24 cellular contexts compared by ENCODE assay signal in the genomic region with DNA sequence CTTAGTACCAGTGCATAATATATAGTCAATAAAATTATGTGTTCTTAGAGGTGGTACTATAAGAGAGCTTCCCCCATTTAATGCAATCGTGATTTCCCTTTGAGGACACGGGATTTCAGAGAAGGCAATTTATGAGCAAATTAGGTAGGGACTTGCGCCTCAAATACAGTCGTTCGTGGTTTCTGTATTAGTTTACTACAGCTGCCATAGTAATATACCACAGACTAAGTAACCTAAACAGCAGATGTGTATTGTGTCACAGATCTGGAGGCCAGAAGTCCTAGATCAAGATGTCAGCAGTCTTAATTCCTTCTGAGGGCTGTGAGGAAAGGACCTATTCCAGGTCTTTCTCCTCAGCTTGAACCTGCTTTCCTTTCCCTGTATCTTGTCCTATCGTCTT. TPM values are rescaled to one million over a fixed set of nuclear protein-coding genes. Genes with fewer than 3 reads are reported as not detected.
DNase-seq lines count a peak whose midpoint lies in the region; ATAC-seq, FAIRE-seq and TF ChIP-seq lines count a peak whose summit lies in the region.
"Had no signal": no experiment of that assay in that cellular context is flagged by ENCODE, and none has a peak within 500 bp of the region (broad histone marks: within the 10 kb centered on the region; RNA-seq: fewer than 3 reads in every experiment).

No MANE protein-coding gene starts in this region.

- no peak for TF ChIP-seq POLR2A in GM12891 (IDR thresholded peaks at IDR 0.05; ENCODE audit: low read depth, low read length)

- peaks cover 6% of the 10 kb centered on the region for H3K4me1 Mint-ChIP-seq in progenitor cell of endocrine pancreas (ENCODE audit: low read depth)

- DNase-seq in GM12891 (ENCODE audit: insufficient read length, low spot score) = no peak
- no peak for DNase-seq in OCI-LY7 (ENCODE audit: low spot score)
- DNase-seq in progenitor cell of endocrine pancreas (ENCODE audit: low spot score, unreplicated experiment) = no peak
- DNase-seq in HPDE6-E6E7 (ENCODE audit: extremely low spot score) = no peak
- DNase-seq: activated CD4-positive, alpha-beta memory T cell treated with anti-CD3 and anti-CD28 coated beads for 36 hours; activated naive CD4-positive, alpha-beta T cell treated with anti-CD3 and anti-CD28 coated beads, Interleukin-2, amount 10 ng/mL, durations not matched to agents 7 days and 5 days; activated T-cell treated with anti-CD3 and anti-CD28 coated beads, Interleukin-2, amount 50 U/mL, for 1 hour; Calu3; endodermal cell; heart right ventricle; lower lobe of right lung; NCI-H1105 treated with DMSO at 0.1 percent for 48 hours; NCI-H2171 treated with DMSO at 0.1 percent for 48 hours; posterior cingulate gyrus; SHP77 treated with DMSO at 0.1 percent for 48 hours; stimulated activated CD4-positive, alpha-beta T cell treated with anti-CD3 and anti-CD28 coated beads, Interleukin-2, amount 100 ng/mL, for 24 hours; T-helper 17 cell; uterus; WERI-Rb-1 had no signal

- no peaks in the 10 kb centered on the region for H3K27me3 Mint-ChIP-seq in progenitor cell of endocrine pancreas
- H3K27me3 Mint-ChIP-seq: activated CD4-positive, alpha-beta memory T cell treated with anti-CD3 and anti-CD28 coated beads for 36 hours; T-helper 17 cell had no signal

- H3K36me3 Mint-ChIP-seq in progenitor cell of endocrine pancreas (ENCODE audit: insufficient read depth) = no peaks in the 10 kb centered on the region
- H3K36me3 Mint-ChIP-seq: activated CD4-positive, alpha-beta memory T cell treated with anti-CD3 and anti-CD28 coated beads for 36 hours; activated naive CD4-positive, alpha-beta T cell treated with anti-CD3 and anti-CD28 coated beads, Interleukin-2, amount 10 ng/mL, durations not matched to agents 7 days and 5 days had no signal

- ATAC-seq in HG02870 (IDR thresholded peaks at IDR 0.05; ENCODE audit: unreplicated experiment) (peak; percentile 36), HG03045 (IDR thresholded peaks at IDR 0.05; ENCODE audit: unreplicated experiment) (no peak), HG03095 (IDR thresholded peaks at IDR 0.05; ENCODE audit: unreplicated experiment) (no peak)
- ATAC-seq: heart right ventricle, lower lobe of right lung, T-helper 17 cell had no signal

- no peak overlapping the region for H3K27ac Mint-ChIP-seq in progenitor cell of endocrine pancreas
- H3K27ac Mint-ChIP-seq: endodermal cell had no signal

- no peaks in the 10 kb centered on the region for H4K20me1 ChIP-seq in OCI-LY7 (ENCODE audit: insufficient read depth, low read length)

- H3K9me3 ChIP-seq in OCI-LY7 (ENCODE audit: low read length) = no peaks in the 10 kb centered on the region
- H3K9me3 ChIP-seq: heart right ventricle, lower lobe of right lung, uterus had no signal

- H3K79me2 ChIP-seq in OCI-LY7 (ENCODE audit: insufficient read depth, low read depth, low read length) = peaks cover 37% of the 10 kb centered on the region; the same call in 1 of the 2 replicates

- peak overlapping the region; percentile 95 for H3K4me3 ChIP-seq in OCI-LY7 (ENCODE audit: low read depth, low read length, poor library complexity, severe bottlenecking)

- H3K4me1 ChIP-seq in OCI-LY7 (ENCODE audit: insufficient read depth, low read length, poor library complexity, severe bottlenecking) = peaks cover 33% of the 10 kb centered on the region
- H3K4me1 ChIP-seq: uterus had no signal

- no peak overlapping the region for H2AFZ ChIP-seq in OCI-LY7 (ENCODE audit: low read length)

- H3K4me2 ChIP-seq in OCI-LY7 (ENCODE audit: low read length) = peak overlapping the region; percentile 82

- no peaks in the 10 kb centered on the region for H3K9me3 Mint-ChIP-seq in progenitor cell of endocrine pancreas (ENCODE audit: low read depth)
- H3K9me3 Mint-ChIP-seq: activated CD4-positive, alpha-beta memory T cell treated with anti-CD3 and anti-CD28 coated beads for 36 hours; activated naive CD4-positive, alpha-beta T cell treated with anti-CD3 and anti-CD28 coated beads, Interleukin-2, amount 10 ng/mL, durations not matched to agents 7 days and 5 days; endodermal cell had no signal

- H3K4me3 Mint-ChIP-seq in progenitor cell of endocrine pancreas (ENCODE audit: low read depth) = peak overlapping the region; percentile 90

- no peak overlapping the region for H3K27ac ChIP-seq in OCI-LY7 (ENCODE audit: low read depth, low read length, poor library complexity, severe bottlenecking)
- H3K27ac ChIP-seq: heart right ventricle, KMS-11, lower lobe of right lung, WERI-Rb-1 had no signal

- BruUV-seq in OCI-LY7 (replicated peaks; lab: Mats Ljungman, UMichigan) = no TSS peak

- POLR2A ChIA-PET in OCI-LY7 (lab: Charles Lee) = interaction anchor here (0.6 kb wide), 1 partner anchor 14 kb away, joined by 3 read pairs; no protein-coding TSS in a partner anchor

- CTCF ChIA-PET in OCI-LY7 (lab: Charles Lee; ENCODE audit: unreplicated experiment) = no interaction called here

- no peaks in the 10 kb centered on the region for H3K36me3 ChIP-seq in OCI-LY7 (ENCODE audit: insufficient read depth, low read length)
- H3K36me3 ChIP-seq: heart right ventricle, lower lobe of right lung, uterus, WERI-Rb-1 had no signal

- TF ChIP-seq CTCF in OCI-LY7 (conservative IDR thresholded peaks at IDR 0.05; ENCODE audit: low read length) (no peak), progenitor cell of endocrine pancreas (IDR thresholded peaks at IDR 0.05; ENCODE audit: unreplicated experiment) (no peak)

- H3K9me2 ChIP-seq in OCI-LY7 (ENCODE audit: insufficient read depth, low read length) = no peaks in the 10 kb centered on the region

- intact Hi-C loops in OCI-LY7 (cut with micrococcal nuclease; ENCODE audit: unreplicated experiment) = loop anchor here (2.0 to 5.0 kb wide), 3 partner anchors 39 to 73 kb away; no protein-coding TSS in a partner anchor

- FAIRE-seq in GM12891 (lab: Jason Lieb, UNC) = peak; percentile 89
- FAIRE-seq: H1 had no signal

TF ChIP-seq in GM12891, 5 proteins besides CTCF, POLR2A, EP300 and RAD21:
- TF ChIP-seq TAF1 (IDR thresholded peaks at IDR 0.05; ENCODE audit: low read depth, low read length) = no peak
- no peak for TF ChIP-seq POLR2AphosphoS5 (IDR thresholded peaks at IDR 0.05; ENCODE audit: low read depth, low read length)
- TF ChIP-seq SPI1 (IDR thresholded peaks at IDR 0.05; ENCODE audit: low read depth, low read length) = no peak
- TF ChIP-seq PAX5 (IDR thresholded peaks at IDR 0.05; ENCODE audit: insufficient read depth, low read length, severe bottlenecking) = no peak
- no peak for TF ChIP-seq POU2F2 (IDR thresholded peaks at IDR 0.05; ENCODE audit: low read depth, low read length)

RNA-seq across cellular contexts. Expression of a gene that starts 1.5 kb away (rescaled TPM):
- polyA plus RNA-seq in GM12891 (2012; ENCODE audit: low read depth, missing spikeins) = 25.9 TPM
- 8.8 and 21.1 TPM in 2 replicates for total RNA-seq in OCI-LY7 (2014; rRNA removed; shearing (Covaris generic))
- 25.7 and 28.6 TPM in 2 replicates for total RNA-seq in OCI-LY7 (2022)
- total RNA-seq in progenitor cell of endocrine pancreas = 53.6 and 59.9 TPM in 2 replicates

RNA-seq across cellular contexts. Expression of a gene that starts 1.9 kb away (rescaled TPM):
- polyA plus RNA-seq in GM12891 (2012; ENCODE audit: low read depth, missing spikeins) = 4.1 TPM
- 15.2 and 16.3 TPM in 2 replicates for total RNA-seq in OCI-LY7 (2014; rRNA removed; shearing (Covaris generic))
- total RNA-seq in OCI-LY7 (2022) (40.3 and 47.0 TPM in 2 replicates), progenitor cell of endocrine pancreas (7.6 and 7.8 TPM in 2 replicates)
